Comparison of ENCODE assay signal across 8 cellular contexts in genomic region chr19:45444318-45445041, GRCh38. TPM values are rescaled to one million over a fixed set of nuclear protein-coding genes. Genes with fewer than 3 reads are reported as not detected.
A peak's percentile ranks its signal among the peaks of the same experiment; 100 is the strongest.
DNase-seq lines count a peak whose midpoint lies in the region; ATAC-seq and TF ChIP-seq lines count a peak whose summit lies in the region.

No MANE protein-coding gene starts in this region.

- peak in 3 of 4 donors; percentile 18 to 55 (median 30) for TF ChIP-seq EP300 in upper lobe of left lung (IDR thresholded peaks at IDR 0.05)

- WGBS in HUES64 = 21% methylated on average over 47 of the region's 47 CpGs
- 22 to 30% methylated on average over 24 of the region's 47 CpGs for WGBS in upper lobe of left lung, 2 donors

- DNase-seq in ACHN = peak; percentile 86
- DNase-seq in adipocyte (ENCODE audit: low read depth) = peak; percentile 95
- DNase-seq in Right ventricle myocardium superior = peak; percentile 98
- peak; percentile 97 for DNase-seq in osteocyte (ENCODE audit: extremely low spot score, unreplicated experiment)
- DNase-seq in upper lobe of left lung = peak; percentile 97 to 99

- peak in 2 of 4 donors; percentile 61 to 66 for TF ChIP-seq POLR2A in upper lobe of left lung (IDR thresholded peaks at IDR 0.05)

- peaks cover 20% of the 10 kb centered on the region for H3F3A ChIP-seq in SU-DHL-6 (ENCODE audit: insufficient read depth)

- no peaks in the 10 kb centered on the region for H3K36me3 ChIP-seq in HUES64 (ENCODE audit: insufficient read depth, low read length)
- no peaks in the 10 kb centered on the region for H3K36me3 ChIP-seq in SU-DHL-6 (ENCODE audit: low read length)
- no peaks in the 10 kb centered on the region for H3K36me3 ChIP-seq in adipocyte (ENCODE audit: control insufficient read depth, insufficient read depth, low read length, severe bottlenecking)
- no peaks in the 10 kb centered on the region for H3K36me3 ChIP-seq in upper lobe of left lung

- H3K79me2 ChIP-seq in SU-DHL-6 (ENCODE audit: insufficient read depth, low read length) = no peaks in the 10 kb centered on the region

- H3K4me3 ChIP-seq in HUES64 (ENCODE audit: low read length) (peak overlapping the region; percentile 66), SU-DHL-6 (ENCODE audit: insufficient read depth, low read length, poor library complexity, severe bottlenecking) (no peak overlapping the region), adipocyte (ENCODE audit: low read length) (peak overlapping the region; percentile 73), upper lobe of left lung (peak overlapping the region in 3 of 4 donors; percentile 42 to 51 (median 47))

- 0 out of 2 replicates have a peak, but pooled peaks cover 3% of the 10 kb centered on the region for H3K4me1 ChIP-seq in HUES64 (ENCODE audit: insufficient read depth, low read length)
- H3K4me1 ChIP-seq in adipocyte (ENCODE audit: control insufficient read depth, insufficient read depth, low read length) = peaks cover 22% of the 10 kb centered on the region
- peaks cover 23 to 51% (median 43%) of the 10 kb centered on the region in 4 donors for H3K4me1 ChIP-seq in upper lobe of left lung

- H3K9me3 ChIP-seq in HUES64 (ENCODE audit: insufficient read depth, low read depth, low read length) (no peaks in the 10 kb centered on the region), SU-DHL-6 (ENCODE audit: insufficient read depth, low read length) (no peaks in the 10 kb centered on the region), adipocyte (ENCODE audit: control insufficient read depth, low read length) (no peaks in the 10 kb centered on the region), upper lobe of left lung (no peaks in the 10 kb centered on the region)

- peaks cover 34% of the 10 kb centered on the region for H3K4me1 Mint-ChIP-seq in osteocyte (ENCODE audit: unreplicated experiment)

- H3K27me3 Mint-ChIP-seq in osteocyte (ENCODE audit: unreplicated experiment) = no peaks in the 10 kb centered on the region

- H3K36me3 Mint-ChIP-seq in osteocyte (ENCODE audit: unreplicated experiment) = no peaks in the 10 kb centered on the region

- H3K9me3 Mint-ChIP-seq in osteocyte (ENCODE audit: unreplicated experiment) = no peaks in the 10 kb centered on the region

- intact Hi-C loops in Right ventricle myocardium superior (cut with DNase I) = no loop called here

- H4K20me1 ChIP-seq in SU-DHL-6 (ENCODE audit: low read depth, low read length) = no peaks in the 10 kb centered on the region

- no peak for TF ChIP-seq CTCF in SU-DHL-6 (IDR thresholded peaks at IDR 0.05; ENCODE audit: insufficient read depth, low read length, poor library complexity, severe bottlenecking)
- no peak for TF ChIP-seq CTCF in osteocyte (IDR thresholded peaks at IDR 0.05)
- peak in 2 of 6 experiments; percentile 14 to 15 for TF ChIP-seq CTCF in upper lobe of left lung (IDR thresholded peaks at IDR 0.05)

- no peaks in the 10 kb centered on the region for H3K9me2 ChIP-seq in SU-DHL-6 (replicated peaks; ENCODE audit: insufficient read depth, low read length)

- peak overlapping the region; percentile 49 for H3K4me2 ChIP-seq in SU-DHL-6 (ENCODE audit: low read depth, low read length, poor library complexity, severe bottlenecking)

- H3K27me3 ChIP-seq in HUES64 (ENCODE audit: insufficient read depth, low read length) (no peaks in the 10 kb centered on the region), SU-DHL-6 (ENCODE audit: low read length) (no peaks in the 10 kb centered on the region), adipocyte (replicated peaks; ENCODE audit: control insufficient read depth, insufficient read depth, low read length) (no peaks in the 10 kb centered on the region), upper lobe of left lung (no peaks in the 10 kb centered on the region)

- peak overlapping the region; percentile 100 for H3K27ac Mint-ChIP-seq in osteocyte (ENCODE audit: unreplicated experiment)

- H3K27ac ChIP-seq in HUES64 (ENCODE audit: low read depth, low read length) (0 out of 2 replicates have a peak overlapping the region, but pooled peaks have one; percentile 42), SU-DHL-6 (ENCODE audit: low read depth, low read length) (no peak overlapping the region), upper lobe of left lung (peak overlapping the region; percentile 93 to 98 (median 96))

- H3K9ac ChIP-seq in HUES64 (ENCODE audit: low read depth, low read length) = peak overlapping the region; percentile 77
- H3K9ac ChIP-seq in SU-DHL-6 (ENCODE audit: low read length) = peak overlapping the region; percentile 7; the same call in 1 of the 2 replicates
- peak overlapping the region; percentile 77 for H3K9ac ChIP-seq in adipocyte (ENCODE audit: low read length)

- in situ Hi-C loops in ACHN (cut with HindIII; ENCODE audit: low pct_ligation_motif_present, low pct_unique_long_range_greater_than_20kb, low sequenced_read_pairs) = no loop called here

- peak overlapping the region; percentile 48 for H3K4me3 Mint-ChIP-seq in osteocyte (ENCODE audit: unreplicated experiment)

- ATAC-seq in GM18519 (IDR thresholded peaks at IDR 0.05; ENCODE audit: low FRiP score, unreplicated experiment) (peak; percentile 33), Right ventricle myocardium superior (ENCODE audit: poor library complexity) (peak; percentile 83), upper lobe of left lung (ENCODE audit: low FRiP score in 2 of 2) (peak; percentile 88 to 90)

- no peak overlapping the region for H2AFZ ChIP-seq in SU-DHL-6 (ENCODE audit: low read depth, low read length, severe bottlenecking)

RNA-seq across cellular contexts. Expression of gene ERCC1, which starts 20.8 kb away (rescaled TPM):
- polyA plus RNA-seq in HUES64 (2013, experiment 1 of 2) = 34.4 TPM
- polyA plus RNA-seq in HUES64 (2013, experiment 2 of 2) = 45.5 TPM
- total RNA-seq in Right ventricle myocardium superior (163 TPM), osteocyte (96.7 and 117 TPM in 2 replicates), upper lobe of left lung (100 to 1,000 TPM in 1 of 6 donors, 10 to 100 TPM in 5; 53.7 to 102 (median 76.2) TPM)

RNA-seq across cellular contexts. Expression of gene FOSB, which starts 23.3 kb away (rescaled TPM):
- polyA plus RNA-seq in HUES64 (2013, experiment 1 of 2) = 0.25 TPM
- 0.44 TPM for polyA plus RNA-seq in HUES64 (2013, experiment 2 of 2)
- 0.51 TPM for total RNA-seq in Right ventricle myocardium superior
- 93.8 and 176 TPM in 2 replicates for total RNA-seq in osteocyte
- total RNA-seq in upper lobe of left lung = 100 to 1,000 TPM in 2 of 6 donors, 10 to 100 TPM in 2, 1 to 10 TPM in 1, not detected in 1; 8.8 to 152 (median 94.9) TPM

RNA-seq across cellular contexts. Expression of gene POLR1G, which starts 38.0 kb away (rescaled TPM):
- polyA plus RNA-seq in HUES64 (2013, experiment 1 of 2) = 22.8 TPM
- polyA plus RNA-seq in HUES64 (2013, experiment 2 of 2) = 22.9 TPM
- total RNA-seq in Right ventricle myocardium superior = 7.7 TPM
- total RNA-seq in osteocyte = 7.6 and 9.1 TPM in 2 replicates
- 1 to 10 TPM; 1.0 to 7.7 (median 5.8) TPM for total RNA-seq in upper lobe of left lung

RNA-seq across cellular contexts. Expression of gene PPP1R13L, which starts 39.6 kb away (rescaled TPM):
- 15.4 TPM for polyA plus RNA-seq in HUES64 (2013, experiment 1 of 2)
- polyA plus RNA-seq in HUES64 (2013, experiment 2 of 2) = 19.3 TPM
- total RNA-seq in Right ventricle myocardium superior (207 TPM), osteocyte (48.7 and 53.5 TPM in 2 replicates), upper lobe of left lung (10 to 100 TPM; 27.8 to 76.2 (median 57.5) TPM)

RNA-seq across cellular contexts. Expression of gene RTN2, which starts 52.4 kb away (rescaled TPM):
- polyA plus RNA-seq in HUES64 (2013, experiment 1 of 2) = 17.2 TPM
- polyA plus RNA-seq in HUES64 (2013, experiment 2 of 2) = 18.8 TPM
- 29.9 TPM for total RNA-seq in Right ventricle myocardium superior
- total RNA-seq in osteocyte = 15.6 and 15.8 TPM in 2 replicates
- total RNA-seq in upper lobe of left lung = 10 to 100 TPM in 3 of 6 donors, 1 to 10 TPM in 3; 5.2 to 17.8 (median 11.1) TPM

Comparison
In these comparisons a context has a peak if more than half of its experiments do, and no peak if none do; other contexts are left out.
1. ATAC-seq: peak in every context shown above with its lines; median percentile 89 in upper lobe of left lung; 83 in Right ventricle myocardium superior; 33 in GM18519.
2. H3K9ac ChIP-seq: peak in every context shown above with its lines; median percentile 77 in HUES64; 77 in adipocyte; 7 in SU-DHL-6.